ENCODE assay signal across 26 cellular contexts in the genomic region with DNA sequence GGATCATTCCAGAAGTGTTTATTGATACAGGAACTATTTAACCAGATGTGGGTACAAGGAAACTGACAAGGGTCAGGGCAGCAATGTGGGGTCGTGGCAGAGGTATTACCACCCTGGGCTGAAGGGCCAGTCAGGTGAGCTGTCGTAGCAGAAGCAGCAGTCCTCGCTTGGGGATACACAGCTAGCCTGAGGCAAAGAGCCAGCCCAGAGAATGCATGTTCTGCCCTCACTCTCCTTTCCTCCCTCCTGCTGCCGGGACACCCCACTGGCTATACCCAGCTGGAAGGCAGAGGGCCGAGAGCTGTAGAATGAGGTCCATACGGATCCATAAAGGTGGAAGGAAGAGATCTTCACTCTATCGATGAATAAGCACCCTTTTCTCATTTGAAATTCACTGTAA. TPM values are rescaled to one million over a fixed set of nuclear protein-coding genes. Genes with fewer than 3 reads are reported as not detected.
DNase-seq lines count a peak whose midpoint lies in the region; ATAC-seq, FAIRE-seq and TF ChIP-seq lines count a peak whose summit lies in the region.
"Had no signal": no experiment of that assay in that cellular context is flagged by ENCODE, and none has a peak within 500 bp of the region (broad histone marks: within the 10 kb centered on the region; RNA-seq: fewer than 3 reads in every experiment).

No MANE protein-coding gene starts in this region.

- H3K27ac Mint-ChIP-seq in WTC11 = no peak overlapping the region
- H3K27ac Mint-ChIP-seq in stimulated activated naive B cell treated with anti-CD40 and anti-IgM and Interleukin-4, amounts not matched to agents 10 μg/mL and 1 μg/mL and 100 μg/mL, for 72 hours = no peak overlapping the region
- no peak overlapping the region for H3K27ac Mint-ChIP-seq in effector memory CD8-positive, alpha-beta T cell
- H3K27ac Mint-ChIP-seq: CD4-positive, alpha-beta memory T cell; CD4-positive, CD25-positive, alpha-beta regulatory T cell; CD8-positive, alpha-beta memory T cell had no signal

- H3K4me3 ChIP-seq in neuronal stem cell (ENCODE audit: low read length in 2 of 2) (no peak overlapping the region), sigmoid colon (no peak overlapping the region)
- H3K4me3 ChIP-seq: BLaER1 had no signal

- no peak overlapping the region for H2BK5ac ChIP-seq in neuronal stem cell (ENCODE audit: low read length)

- H3K4me3 Mint-ChIP-seq in WTC11 = no peak overlapping the region
- H3K4me3 Mint-ChIP-seq in stimulated activated naive B cell treated with anti-CD40 and anti-IgM and Interleukin-4, amounts not matched to agents 10 μg/mL and 1 μg/mL and 100 μg/mL, for 72 hours = no peak overlapping the region
- no peak overlapping the region for H3K4me3 Mint-ChIP-seq in effector memory CD8-positive, alpha-beta T cell
- H3K4me3 Mint-ChIP-seq: CD14-positive monocyte; CD4-positive, alpha-beta memory T cell; CD4-positive, CD25-positive, alpha-beta regulatory T cell; CD8-positive, alpha-beta memory T cell had no signal

- TF ChIP-seq EP300 in sigmoid colon (IDR thresholded peaks at IDR 0.05) = no peak

- intact Hi-C loops in sigmoid colon (cut with DNase I) = no loop called here

- peak overlapping the region; percentile 82 for H3K18ac ChIP-seq in neuronal stem cell (ENCODE audit: low read length)

- H3K27ac ChIP-seq in neuronal stem cell (replicated peaks; ENCODE audit: low read length) = no peak overlapping the region
- no peak overlapping the region for H3K27ac ChIP-seq in sigmoid colon
- H3K27ac ChIP-seq: BLaER1 had no signal

- peaks cover 7% of the 10 kb centered on the region; the same call in 1 of the 2 replicates for H3K9me3 Mint-ChIP-seq in WTC11
- no peaks in the 10 kb centered on the region for H3K9me3 Mint-ChIP-seq in stimulated activated naive B cell treated with anti-CD40 and anti-IgM and Interleukin-4, amounts not matched to agents 10 μg/mL and 1 μg/mL and 100 μg/mL, for 72 hours
- no peaks in the 10 kb centered on the region for H3K9me3 Mint-ChIP-seq in effector memory CD8-positive, alpha-beta T cell
- H3K9me3 Mint-ChIP-seq: CD4-positive, alpha-beta memory T cell; CD4-positive, CD25-positive, alpha-beta regulatory T cell had no signal

- no peaks in the 10 kb centered on the region for H3K4me1 Mint-ChIP-seq in WTC11
- no peaks in the 10 kb centered on the region for H3K4me1 Mint-ChIP-seq in stimulated activated naive B cell treated with anti-CD40 and anti-IgM and Interleukin-4, amounts not matched to agents 10 μg/mL and 1 μg/mL and 100 μg/mL, for 72 hours
- no peaks in the 10 kb centered on the region for H3K4me1 Mint-ChIP-seq in effector memory CD8-positive, alpha-beta T cell (ENCODE audit: low read depth in 2 of 2)
- H3K4me1 Mint-ChIP-seq: CD14-positive monocyte; CD4-positive, alpha-beta memory T cell; CD4-positive, CD25-positive, alpha-beta regulatory T cell; CD8-positive, alpha-beta memory T cell had no signal

- POLR2A ChIA-PET in WTC11 (lab: Charles Lee) = no interaction called here

- H4K91ac ChIP-seq in neuronal stem cell (ENCODE audit: low read depth, low read length, poor library complexity) = no peak overlapping the region

- TF ChIP-seq POLR2A in sigmoid colon (IDR thresholded peaks at IDR 0.05) = no peak

- no peak overlapping the region for H3K4me2 ChIP-seq in neuronal stem cell (ENCODE audit: insufficient read depth, low read length, poor library complexity, severe bottlenecking)
- H3K4me2 ChIP-seq: BLaER1 had no signal

- no peak for FAIRE-seq in GM19239 (lab: Jason Lieb, UNC)
- FAIRE-seq: A204.1, D721Med, GM12891 had no signal

- no peaks in the 10 kb centered on the region for H3K27me3 ChIP-seq in neuronal stem cell (ENCODE audit: control insufficient read depth in 3 of 3, insufficient read depth in 3 of 3, low read depth in 1 of 3, low read length in 3 of 3)
- no peaks in the 10 kb centered on the region for H3K27me3 ChIP-seq in sigmoid colon
- H3K27me3 ChIP-seq: BLaER1 had no signal

- H3K4me1 ChIP-seq in neuronal stem cell (ENCODE audit: control insufficient read depth in 2 of 2, insufficient read depth in 1 of 2, low read depth in 1 of 2, low read length in 2 of 2) (no peaks in the 10 kb centered on the region), sigmoid colon (no peaks in the 10 kb centered on the region)
- H3K4me1 ChIP-seq: BE2C, Caco-2 had no signal

- no peak overlapping the region for H2BK12ac ChIP-seq in neuronal stem cell (ENCODE audit: low read length)

- CTCF ChIA-PET in WTC11 (lab: Charles Lee) = interaction anchor here (2.1 kb wide), 1 partner anchor 9 kb away, joined by 9 read pairs; no protein-coding TSS in a partner anchor

- H3K14ac ChIP-seq in neuronal stem cell (ENCODE audit: low read length) = no peak overlapping the region

- ATAC-seq in WTC11 = no peak
- no peak for ATAC-seq in HG03520 (IDR thresholded peaks at IDR 0.05; ENCODE audit: unreplicated experiment)
- ATAC-seq in stimulated activated naive B cell treated with anti-CD40 and anti-IgM and Interleukin-4, amounts not matched to agents 10 μg/mL and 1 μg/mL and 100 μg/mL, for 72 hours (replicated peaks) = no peak
- ATAC-seq in effector memory CD8-positive, alpha-beta T cell (replicated peaks) = no peak

- no peak for TF ChIP-seq CTCF in WTC11 (IDR thresholded peaks at IDR 0.05)
- no peak for TF ChIP-seq CTCF in sigmoid colon (IDR thresholded peaks at IDR 0.05)

- H3K36me3 ChIP-seq in neuronal stem cell (replicated peaks in 1 of 2; ENCODE audit: control insufficient read depth in 2 of 2, insufficient read depth in 2 of 2, low read length in 2 of 2) = no peaks in the 10 kb centered on the region
- H3K36me3 ChIP-seq in sigmoid colon = no peaks in the 10 kb centered on the region
- H3K36me3 ChIP-seq: BE2C, BLaER1 had no signal

- no peaks in the 10 kb centered on the region for H3K27me3 Mint-ChIP-seq in WTC11 (ENCODE audit: low read depth)
- H3K27me3 Mint-ChIP-seq in stimulated activated naive B cell treated with anti-CD40 and anti-IgM and Interleukin-4, amounts not matched to agents 10 μg/mL and 1 μg/mL and 100 μg/mL, for 72 hours = peaks cover 0 to 5% of the 10 kb centered on the region in 2 donors
- H3K27me3 Mint-ChIP-seq in effector memory CD8-positive, alpha-beta T cell = peaks cover 14 to 28% of the 10 kb centered on the region in 2 donors

- H2AK5ac ChIP-seq in neuronal stem cell (ENCODE audit: low read depth, low read length) = no peak overlapping the region

- H3K9me3 ChIP-seq in neuronal stem cell (replicated peaks in 1 of 2; ENCODE audit: control insufficient read depth in 2 of 2, insufficient read depth in 1 of 2, low read depth in 1 of 2, low read length in 2 of 2) = no peaks in the 10 kb centered on the region
- H3K9me3 ChIP-seq in sigmoid colon = no peaks in the 10 kb centered on the region
- H3K9me3 ChIP-seq: BE2C, Caco-2 had no signal

- H2AFZ ChIP-seq in neuronal stem cell (ENCODE audit: low read length) = no peak overlapping the region

- H3K9ac ChIP-seq in neuronal stem cell (ENCODE audit: low read depth, low read length, poor library complexity) = peak overlapping the region; percentile 30
- H3K9ac ChIP-seq: BLaER1 had no signal

- H3K36me3 Mint-ChIP-seq in WTC11 = no peaks in the 10 kb centered on the region
- no peaks in the 10 kb centered on the region for H3K36me3 Mint-ChIP-seq in stimulated activated naive B cell treated with anti-CD40 and anti-IgM and Interleukin-4, amounts not matched to agents 10 μg/mL and 1 μg/mL and 100 μg/mL, for 72 hours
- no peaks in the 10 kb centered on the region for H3K36me3 Mint-ChIP-seq in effector memory CD8-positive, alpha-beta T cell (ENCODE audit: insufficient read depth)
- H3K36me3 Mint-ChIP-seq: CD14-positive monocyte; CD4-positive, alpha-beta memory T cell; CD4-positive, CD25-positive, alpha-beta regulatory T cell; CD8-positive, alpha-beta memory T cell had no signal

- H4K8ac ChIP-seq in neuronal stem cell (ENCODE audit: low read depth, low read length) = no peak overlapping the region

- H2BK15ac ChIP-seq in neuronal stem cell (ENCODE audit: low read length) = no peak overlapping the region

- no peak for DNase-seq in WTC11 (ENCODE audit: low spot score)
- DNase-seq in islet precursor cell = peak; percentile 46
- no peak for DNase-seq in neuronal stem cell (ENCODE audit: low spot score)
- peak; percentile 42 for DNase-seq in sigmoid colon
- no peak for DNase-seq in GM19239 (ENCODE audit: insufficient read length, low spot score)
- DNase-seq in stimulated activated naive B cell treated with anti-CD40 and anti-IgM and Interleukin-4, amounts not matched to agents 10 μg/mL and 1 μg/mL and 100 μg/mL, for 72 hours = no peak
- DNase-seq in effector memory CD8-positive, alpha-beta T cell = no peak
- DNase-seq: 8988T; ACHN; BE2C; C1 segment of cervical spinal cord; Caco-2; Calu3; CD4-positive, alpha-beta memory T cell; CD4-positive, CD25-positive, alpha-beta regulatory T cell; CD8-positive, alpha-beta memory T cell; DMS79 treated with DMSO at 0.1 percent for 48 hours; GF-D8 had no signal

- no peak overlapping the region for H3K23ac ChIP-seq in neuronal stem cell (ENCODE audit: low read depth, low read length, poor library complexity)

- no peaks in the 10 kb centered on the region for H3K79me1 ChIP-seq in neuronal stem cell (ENCODE audit: low read depth, low read length)

- no CpG with 5 or more reads among the region's 7 CpGs for WGBS in neuronal stem cell (ENCODE audit: extremely low coverage in 2 of 2, insufficient read length in 2 of 2, insufficient replicate concordance in 1 of 2), 2 donors
- 62 to 64% methylated on average over 7 of the region's 7 CpGs for WGBS in sigmoid colon, 2 donors

- no peak overlapping the region for H3K4ac ChIP-seq in neuronal stem cell (ENCODE audit: low read length)

- H2BK120ac ChIP-seq in neuronal stem cell (ENCODE audit: low read depth, low read length) = no peak overlapping the region

TF ChIP-seq in WTC11, 78 proteins besides CTCF, POLR2A, EP300 and RAD21:
- TF ChIP-seq ZNF423 (CRISPR knock-in tag; IDR thresholded peaks at IDR 0.05) (0 out of 2 replicates have a peak, but pooled peaks have one; percentile 40), EMX1 (CRISPR knock-in tag; IDR thresholded peaks at IDR 0.05) (no peak), NFE2L1 (CRISPR knock-in tag; IDR thresholded peaks at IDR 0.05) (no peak)

RNA-seq across cellular contexts. Expression of a gene that starts 32.2 kb away (rescaled TPM):
- total RNA-seq in WTC11 (2021) (15.3 to 25.6 TPM (median 19.1 TPM) in 3 replicates), sigmoid colon (not detected)
- 0.24 TPM for polyA plus RNA-seq in neuronal stem cell (2013, experiment 1 of 2)
- polyA plus RNA-seq in neuronal stem cell (2013, experiment 2 of 2) = 0.37 TPM
- polyA plus RNA-seq in sigmoid colon = not detected
- total RNA-seq: A673; CD4-positive, alpha-beta memory T cell; CD4-positive, CD25-positive, alpha-beta regulatory T cell; CD8-positive, alpha-beta memory T cell had no signal
- polyA plus RNA-seq: AG04450; CD14-positive monocyte; CD4-positive, alpha-beta memory T cell; CD4-positive, CD25-positive, alpha-beta regulatory T cell; CD8-positive, alpha-beta memory T cell had no signal

Comparison
In these comparisons a context has a peak if more than half of its experiments do, and no peak if none do; other contexts are left out.
1. DNase-seq: peak in islet precursor cell (single experiment) and sigmoid colon (single experiment); none in WTC11 (single experiment), neuronal stem cell (single experiment), GM19239 (single experiment), stimulated activated naive B cell treated with anti-CD40 and anti-IgM and Interleukin-4, amounts not matched to agents 10 μg/mL and 1 μg/mL and 100 μg/mL, for 72 hours (single experiment) and effector memory CD8-positive, alpha-beta T cell (0 of 3).
2. RNA of a gene that starts 32.2 kb away (total RNA-seq): 15.3 to 25.6 TPM in WTC11; not detected in sigmoid colon; every median in the first group is over 10 times any median in the second.